Comparison of ENCODE assay signal across 9 cellular contexts in genomic region chr1:36222481-36223372, GRCh38. TPM values are rescaled to one million over a fixed set of nuclear protein-coding genes. Genes with fewer than 3 reads are reported as not detected.
DNase-seq lines count a peak whose midpoint lies in the region; ATAC-seq, FAIRE-seq and TF ChIP-seq lines count a peak whose summit lies in the region.
"Had no signal": no experiment of that assay in that cellular context is flagged by ENCODE, and none has a peak within 500 bp of the region (broad histone marks: within the 10 kb centered on the region; RNA-seq: fewer than 3 reads in every experiment).

No MANE protein-coding gene starts in this region.

- H3K9me3 ChIP-seq in A673 (ENCODE audit: low read depth, low read length, poor library complexity, severe bottlenecking) (no peaks in the 10 kb centered on the region), HUES64 (ENCODE audit: insufficient read depth, low read depth, low read length) (no peaks in the 10 kb centered on the region), mononuclear cell (ENCODE audit: low read depth, low read length) (no peaks in the 10 kb centered on the region)

- H3K27ac ChIP-seq in A673 (ENCODE audit: low read depth, low read length, poor library complexity, severe bottlenecking) (peak overlapping the region; percentile 95), HUES64 (ENCODE audit: low read depth, low read length) (peak overlapping the region; percentile 95; the same call in 1 of the 2 replicates), angular gyrus (ENCODE audit: low read depth, low read length) (peak overlapping the region; percentile 99)

- BruUV-seq in A673 (replicated peaks; lab: Mats Ljungman, UMichigan) = no TSS peak

- H3K4me1 ChIP-seq in A673 (ENCODE audit: insufficient read depth, low read length, poor library complexity, severe bottlenecking) (peaks cover 13% of the 10 kb centered on the region), HUES64 (ENCODE audit: insufficient read depth, low read length) (peaks cover 14% of the 10 kb centered on the region; the same call in 1 of the 2 replicates), mononuclear cell (ENCODE audit: insufficient read depth, low read length) (peaks cover 38% of the 10 kb centered on the region)

- FAIRE-seq in RCC 7860 (lab: Jason Lieb, UNC) = no peak

- CTCF ChIA-PET in A673 (lab: Charles Lee) = no interaction called here

- peak overlapping the region; percentile 89 for H3K9ac ChIP-seq in HUES64 (ENCODE audit: low read depth, low read length)

- H3K36me3 ChIP-seq in A673 (ENCODE audit: insufficient read depth, low read length, poor library complexity, severe bottlenecking) = peaks cover 4% of the 10 kb centered on the region
- H3K36me3 ChIP-seq in HUES64 (ENCODE audit: insufficient read depth, low read length) = peaks cover 15% of the 10 kb centered on the region

- TF ChIP-seq CTCF in A673 (conservative IDR thresholded peaks at IDR 0.05; ENCODE audit: low read depth, low read length) = no peak

- DNase-seq in A673 (ENCODE audit: low spot score) = no peak
- DNase-seq in occipital lobe (lab: John Stamatoyannopoulos, UW) = no peak
- DNase-seq in RCC 7860 (ENCODE audit: low spot score) = no peak
- DNase-seq: amniotic stem cell had no signal

- intact Hi-C loops in A673 (cut with micrococcal nuclease; ENCODE audit: unreplicated experiment) = no loop called here

- POLR2A ChIA-PET in A673 (lab: Charles Lee; ENCODE audit: low non-redundant PET) = no interaction called here

- ATAC-seq in GM18520 (IDR thresholded peaks at IDR 0.05; ENCODE audit: unreplicated experiment) = no peak
- no peak for ATAC-seq in GM21447 (IDR thresholded peaks at IDR 0.05; ENCODE audit: unreplicated experiment)

- H3K4me3 ChIP-seq in A673 (ENCODE audit: low read depth, low read length, poor library complexity, severe bottlenecking) = peak overlapping the region; percentile 61
- peak overlapping the region; percentile 80 for H3K4me3 ChIP-seq in HUES64 (ENCODE audit: low read length)
- H3K4me3 ChIP-seq in mononuclear cell (ENCODE audit: low read length) = peak overlapping the region; percentile 86

- WGBS in HUES64 = 92% methylated on average over 32 of the region's 33 CpGs

- H3K27me3 ChIP-seq in A673 (replicated peaks; ENCODE audit: insufficient read depth, low read depth, low read length, poor library complexity) = no peaks in the 10 kb centered on the region
- H3K27me3 ChIP-seq in HUES64 (ENCODE audit: insufficient read depth, low read length) = no peaks in the 10 kb centered on the region
- no peaks in the 10 kb centered on the region for H3K27me3 ChIP-seq in mononuclear cell (ENCODE audit: insufficient read depth, low read length)

RNA-seq across cellular contexts. Expression of gene THRAP3, which starts 1.5 kb away (rescaled TPM):
- 133 and 143 TPM in 2 replicates for total RNA-seq in A673 (2021)
- 109 TPM for polyA plus RNA-seq in HUES64 (2013, experiment 1 of 2)
- polyA plus RNA-seq in HUES64 (2013, experiment 2 of 2) = 109 TPM
- total RNA-seq in mononuclear cell = 82.9 TPM
- total RNA-seq in occipital lobe = 80.6 TPM
